Comparison of ENCODE assay signal across 1 cellular context in the genomic region with DNA sequence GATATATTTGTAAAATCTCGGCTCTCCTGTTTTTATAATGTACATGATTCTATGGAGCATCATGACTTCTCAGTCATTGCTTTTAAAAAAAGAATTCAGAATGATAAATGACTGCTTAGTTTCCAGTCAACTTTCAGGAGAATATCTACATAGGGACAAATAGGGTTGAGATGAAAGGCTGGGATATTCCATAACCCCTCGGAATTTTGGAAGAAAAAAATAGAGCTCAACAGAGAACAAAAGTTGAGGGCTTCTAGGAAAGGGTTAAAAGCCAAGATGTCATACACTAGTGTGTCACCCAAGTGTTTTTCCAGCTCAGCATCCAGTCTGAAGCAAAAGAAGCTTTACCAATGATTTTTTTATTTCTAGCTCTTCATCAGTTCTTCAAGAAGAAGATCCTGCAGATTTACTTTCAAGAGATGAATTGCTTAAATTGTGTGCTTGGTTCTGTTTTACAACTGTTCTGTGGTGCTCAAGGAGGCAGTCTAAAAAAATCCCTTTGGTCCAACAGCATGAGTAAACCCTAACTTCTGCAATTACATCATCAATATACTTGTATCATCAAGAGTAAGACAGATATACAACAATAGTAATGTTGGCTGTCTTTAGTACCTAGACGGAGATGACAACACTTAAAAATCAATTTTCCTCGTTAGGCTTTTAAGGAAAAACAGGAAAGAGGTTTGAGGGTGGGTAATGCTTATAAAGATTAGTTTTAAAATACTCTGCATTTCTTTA.
TF ChIP-seq lines count a peak whose summit lies in the region.

No MANE protein-coding gene starts in this region.

TF ChIP-seq in neural cell, 6 proteins besides CTCF, POLR2A, EP300 and RAD21:
- TF ChIP-seq TAF1 (IDR thresholded peaks at IDR 0.05; ENCODE audit: low read depth), result no peak
- TF ChIP-seq, protein P1, sequence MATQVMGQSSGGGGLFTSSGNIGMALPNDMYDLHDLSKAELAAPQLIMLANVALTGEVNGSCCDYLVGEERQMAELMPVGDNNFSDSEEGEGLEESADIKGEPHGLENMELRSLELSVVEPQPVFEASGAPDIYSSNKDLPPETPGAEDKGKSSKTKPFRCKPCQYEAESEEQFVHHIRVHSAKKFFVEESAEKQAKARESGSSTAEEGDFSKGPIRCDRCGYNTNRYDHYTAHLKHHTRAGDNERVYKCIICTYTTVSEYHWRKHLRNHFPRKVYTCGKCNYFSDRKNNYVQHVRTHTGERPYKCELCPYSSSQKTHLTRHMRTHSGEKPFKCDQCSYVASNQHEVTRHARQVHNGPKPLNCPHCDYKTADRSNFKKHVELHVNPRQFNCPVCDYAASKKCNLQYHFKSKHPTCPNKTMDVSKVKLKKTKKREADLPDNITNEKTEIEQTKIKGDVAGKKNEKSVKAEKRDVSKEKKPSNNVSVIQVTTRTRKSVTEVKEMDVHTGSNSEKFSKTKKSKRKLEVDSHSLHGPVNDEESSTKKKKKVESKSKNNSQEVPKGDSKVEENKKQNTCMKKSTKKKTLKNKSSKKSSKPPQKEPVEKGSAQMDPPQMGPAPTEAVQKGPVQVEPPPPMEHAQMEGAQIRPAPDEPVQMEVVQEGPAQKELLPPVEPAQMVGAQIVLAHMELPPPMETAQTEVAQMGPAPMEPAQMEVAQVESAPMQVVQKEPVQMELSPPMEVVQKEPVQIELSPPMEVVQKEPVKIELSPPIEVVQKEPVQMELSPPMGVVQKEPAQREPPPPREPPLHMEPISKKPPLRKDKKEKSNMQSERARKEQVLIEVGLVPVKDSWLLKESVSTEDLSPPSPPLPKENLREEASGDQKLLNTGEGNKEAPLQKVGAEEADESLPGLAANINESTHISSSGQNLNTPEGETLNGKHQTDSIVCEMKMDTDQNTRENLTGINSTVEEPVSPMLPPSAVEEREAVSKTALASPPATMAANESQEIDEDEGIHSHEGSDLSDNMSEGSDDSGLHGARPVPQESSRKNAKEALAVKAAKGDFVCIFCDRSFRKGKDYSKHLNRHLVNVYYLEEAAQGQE (IDR thresholded peaks at IDR 0.05; ENCODE audit: borderline replicate concordance), result no peak
- no peak for TF ChIP-seq EZH2 (IDR thresholded peaks at IDR 0.05; ENCODE audit: borderline replicate concordance, insufficient read depth, low read length, poor library complexity, severe bottlenecking)
